Comparison of ENCODE assay signal across 8 cellular contexts in the genomic region with DNA sequence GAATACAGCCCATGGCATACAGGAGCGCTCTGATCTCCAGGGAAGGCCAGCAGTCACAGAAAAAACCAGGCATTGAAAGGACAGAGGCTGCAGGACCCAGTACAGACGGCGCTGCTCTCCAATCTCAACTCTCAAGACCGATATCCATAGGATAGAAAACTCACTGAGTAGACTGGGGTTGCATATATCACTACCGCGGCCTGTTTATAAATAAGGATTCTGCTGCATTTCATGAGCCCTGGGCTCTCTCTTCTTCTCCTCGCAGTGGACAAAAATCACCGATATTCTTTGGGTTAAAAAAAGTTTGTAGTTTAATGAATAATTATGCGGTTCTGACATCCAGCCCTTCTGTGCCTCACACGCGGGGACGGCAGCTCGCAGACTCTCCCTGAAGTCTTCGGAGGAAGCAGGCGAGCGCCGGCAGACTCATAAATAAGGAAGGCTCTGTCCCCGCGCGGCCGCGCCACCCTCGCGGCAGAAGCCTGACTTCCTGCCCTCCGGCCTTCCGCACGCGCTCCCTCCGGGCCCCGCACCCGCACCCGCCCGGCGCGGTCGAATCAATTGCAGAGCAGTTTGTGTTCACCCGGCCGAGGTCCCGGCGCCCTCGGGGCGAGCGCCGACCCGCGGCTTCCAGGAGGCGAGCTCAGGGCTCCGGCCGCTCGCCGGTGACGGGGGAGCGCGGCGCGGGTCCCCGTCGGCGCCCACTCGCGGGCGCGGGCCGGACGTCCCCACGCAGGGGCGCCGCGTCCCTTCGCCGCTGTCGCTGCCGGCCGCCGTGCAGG. TPM values are rescaled to one million over a fixed set of nuclear protein-coding genes. Genes with fewer than 3 reads are reported as not detected.
DNase-seq lines count a peak whose midpoint lies in the region; ATAC-seq and TF ChIP-seq lines count a peak whose summit lies in the region.

A gene with protein sequence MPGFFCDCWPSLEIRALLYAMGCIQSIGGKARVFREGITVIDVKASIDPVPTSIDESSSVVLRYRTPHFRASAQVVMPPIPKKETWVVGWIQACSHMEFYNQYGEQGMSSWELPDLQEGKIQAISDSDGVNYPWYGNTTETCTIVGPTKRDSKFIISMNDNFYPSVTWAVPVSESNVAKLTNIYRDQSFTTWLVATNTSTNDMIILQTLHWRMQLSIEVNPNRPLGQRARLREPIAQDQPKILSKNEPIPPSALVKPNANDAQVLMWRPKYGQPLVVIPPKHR (minus strand): TSS at position 404 of the 782 bp plus-strand sequence. CDS start 331 bp downstream, at position 73.

- no peaks in the 10 kb centered on the region for H4K20me1 ChIP-seq in mammary epithelial cell (ENCODE audit: insufficient read depth, low read length)

- dilution Hi-C loops in mammary epithelial cell (cut with HindIII; ENCODE audit: low sequenced_read_pairs) = no loop called here

- TF ChIP-seq CTCF in RWPE1 (conservative IDR thresholded peaks at IDR 0.05; ENCODE audit: low read depth) (peak; percentile 13; the same call in 1 of the 2 replicates), mammary epithelial cell (conservative IDR thresholded peaks at IDR 0.05 in 1 of 2, IDR thresholded peaks at IDR 0.05 in 1 of 2; ENCODE audit: extremely low read depth in 1 of 2, insufficient read depth in 1 of 2, low read depth in 1 of 2, low read length in 2 of 2) (no peak), left lung (IDR thresholded peaks at IDR 0.05) (peak in 1 of 2 donors; percentile 14)

- H3K27me3 ChIP-seq in H7 (ENCODE audit: control insufficient read depth, insufficient read depth, low read length) (peaks cover 19% of the 10 kb centered on the region), mammary epithelial cell (ENCODE audit: insufficient read depth, low read length) (peaks cover 14% of the 10 kb centered on the region), left lung (peaks cover 4 to 33% of the 10 kb centered on the region in 2 donors), subcutaneous abdominal adipose tissue (ENCODE audit: control insufficient read depth in 5 of 5, insufficient read depth in 4 of 5, low read length in 5 of 5) (peaks cover 4 to 12% (median 6%) of the 10 kb centered on the region in 5 donors)

- ATAC-seq in left lung (no peak), GM19463 (IDR thresholded peaks at IDR 0.05; ENCODE audit: unreplicated experiment) (no peak)

- intact Hi-C loops in mammary epithelial cell (cut with micrococcal nuclease) (no loop called here), left lung (cut with DNase I) (no loop called here)

- H3K4me1 ChIP-seq in mammary epithelial cell (ENCODE audit: insufficient read depth, low read length) = no peaks in the 10 kb centered on the region
- peaks cover 0 to 50% of the 10 kb centered on the region in 2 donors for H3K4me1 ChIP-seq in left lung
- H3K4me1 ChIP-seq in subcutaneous abdominal adipose tissue (ENCODE audit: control insufficient read depth in 5 of 5, insufficient read depth in 5 of 5, low read length in 5 of 5) = peaks cover 3 to 62% (median 47%) of the 10 kb centered on the region in 5 donors

- H3K36me3 ChIP-seq in H7 (replicated peaks; ENCODE audit: control insufficient read depth, insufficient read depth, low read length) (no peaks in the 10 kb centered on the region), mammary epithelial cell (ENCODE audit: insufficient read depth, low read length) (no peaks in the 10 kb centered on the region), left lung (no peaks in the 10 kb centered on the region), subcutaneous abdominal adipose tissue (ENCODE audit: control insufficient read depth in 5 of 5, insufficient read depth in 5 of 5, low read length in 5 of 5) (no peaks in the 10 kb centered on the region)

- H3K9me3 ChIP-seq in mammary epithelial cell (replicated peaks; ENCODE audit: insufficient read depth, low read length) (no peaks in the 10 kb centered on the region), left lung (no peaks in the 10 kb centered on the region), subcutaneous abdominal adipose tissue (ENCODE audit: control insufficient read depth in 5 of 5, low read length in 5 of 5) (no peaks in the 10 kb centered on the region)

- peak within 1 kb of the TSS; percentile 67 for H2AFZ ChIP-seq in mammary epithelial cell (ENCODE audit: low read depth, low read length)

- CTCF ChIA-PET in RWPE1 (lab: Yijun Ruan, JAX) = interaction anchor here (0.6 kb wide), 2 partner anchors 61 to 96 kb away, joined by 3 to 4 read pairs; no protein-coding TSS in a partner anchor
- CTCF ChIA-PET in mammary epithelial cell (lab: Charles Lee; ENCODE audit: low non-redundant PET) = no interaction called here

- DNase-seq in H7 (peak; percentile 88), RWPE1 (ENCODE audit: low spot score) (no peak), mammary epithelial cell (no peak), left lung (peak; percentile 75 to 98), cerebellar nuclear complex (lab: John Stamatoyannopoulos, UW) (no peak), putamen (ENCODE audit: low spot score) (no peak)

- BruUV-seq in mammary epithelial cell (replicated peaks; lab: Mats Ljungman, UMichigan) = no TSS peak

- in situ Hi-C loops in mammary epithelial cell (cut with MboI; ENCODE audit: low sequenced_read_pairs in 2 of 2) = no loop called here

- 52% methylated on average over 17 of the region's 75 CpGs for WGBS in mammary epithelial cell (ENCODE audit: low coverage, missing lambda C conversion rate)

- H3K4me2 ChIP-seq in mammary epithelial cell (ENCODE audit: insufficient read depth, low read depth, low read length) = peak within 1 kb of the TSS; percentile 81

- no peaks in the 10 kb centered on the region for H3K79me2 ChIP-seq in mammary epithelial cell (ENCODE audit: insufficient read depth, low read length)

- POLR2A ChIA-PET in RWPE1 (lab: Yijun Ruan, JAX; ENCODE audit: low non-redundant PET) = no interaction called here

- H3K9ac ChIP-seq in mammary epithelial cell (ENCODE audit: insufficient read depth, low read length) (no peak within 1 kb of the TSS), subcutaneous abdominal adipose tissue (ENCODE audit: low read length in 5 of 5) (peak within 1 kb of the TSS; percentile 1 to 88 (median 53))

- peak within 1 kb of the TSS; percentile 54 for H3K4me3 ChIP-seq in H7 (ENCODE audit: insufficient read depth, low read depth, low read length)
- peak within 1 kb of the TSS; percentile 30 to 52 (median 47) for H3K4me3 ChIP-seq in mammary epithelial cell (replicated peaks in 1 of 3; ENCODE audit: insufficient read depth in 1 of 3, low read depth in 2 of 3, low read length in 3 of 3)
- peak within 1 kb of the TSS; percentile 55 to 87 for H3K4me3 ChIP-seq in left lung
- peak within 1 kb of the TSS; percentile 62 to 72 (median 64) for H3K4me3 ChIP-seq in subcutaneous abdominal adipose tissue (ENCODE audit: low read depth in 1 of 5, low read length in 5 of 5)

- H3K27ac ChIP-seq in RWPE1 (no peak within 1 kb of the TSS), mammary epithelial cell (ENCODE audit: insufficient read depth, low read depth, low read length) (no peak within 1 kb of the TSS), left lung (peak within 1 kb of the TSS; percentile 83 to 87), subcutaneous abdominal adipose tissue (ENCODE audit: low read depth, low read length) (peak within 1 kb of the TSS; percentile 65)

RNA-seq across cellular contexts. Expression of the gene that starts here (rescaled TPM):
- total RNA-seq in H7 (2014; rRNA removed; shearing (Covaris generic)) = 1.6 and 3.4 TPM in 2 replicates
- total RNA-seq in mammary epithelial cell (under 1 TPM; 0.42 to 0.67 TPM), left lung (10 to 100 TPM in 1 of 2 donors, 1 to 10 TPM in 1; 7.8 to 18.1 TPM)
- polyA plus RNA-seq in mammary epithelial cell = 0.52 TPM
- 0.47 TPM for polyA minus RNA-seq in mammary epithelial cell

Comparison
In these comparisons a context has a peak if more than half of its experiments do, and no peak if none do; other contexts are left out.
1. DNase-seq: peak in H7 (single experiment) and left lung (2 of 2); none in RWPE1 (single experiment), mammary epithelial cell (single experiment), cerebellar nuclear complex (0 of 2) and putamen (single experiment).
2. H3K27ac ChIP-seq: peak in left lung (2 of 2) and subcutaneous abdominal adipose tissue (single experiment); none in RWPE1 (single experiment) and mammary epithelial cell (single experiment).
3. Peak in every context shown above with its lines, with median percentiles within 50 percentile points of each other: H3K4me3 ChIP-seq.